In the genomic region with DNA sequence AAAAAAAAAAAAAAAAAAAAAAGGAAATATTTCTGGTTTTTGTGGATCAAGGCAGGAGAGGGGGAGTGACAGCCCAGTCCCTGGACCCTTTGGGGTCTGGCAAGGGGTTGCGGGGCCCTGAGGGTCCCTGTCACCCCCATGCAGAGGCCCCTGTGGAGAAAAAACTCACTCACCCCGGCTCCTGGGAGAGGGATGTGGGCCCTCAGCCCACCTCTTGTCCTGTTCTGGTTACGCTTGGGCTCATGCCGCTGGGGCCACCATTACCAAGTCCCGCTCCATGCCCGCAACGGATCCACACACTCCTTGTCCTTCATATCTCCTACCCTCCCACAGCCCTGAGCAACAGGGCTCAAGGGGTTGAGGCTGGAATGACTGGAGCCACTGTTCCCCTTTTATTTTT, we compare ENCODE assay signal across 12 cellular contexts. TPM values are rescaled to one million over a fixed set of nuclear protein-coding genes. Genes with fewer than 3 reads are reported as not detected.
A peak's percentile ranks its signal among the peaks of the same experiment; 100 is the strongest.
DNase-seq lines count a peak whose midpoint lies in the region; ATAC-seq and TF ChIP-seq lines count a peak whose summit lies in the region.
"Had no signal": no experiment of that assay in that cellular context is flagged by ENCODE, and none has a peak within 500 bp of the region (broad histone marks: within the 10 kb centered on the region; RNA-seq: fewer than 3 reads in every experiment).

No MANE protein-coding gene starts in this region.

- H3K79me1 ChIP-seq in neuronal stem cell (ENCODE audit: low read depth, low read length): no peaks in the 10 kb centered on the region

- TF ChIP-seq POLR2A in body of pancreas (IDR thresholded peaks at IDR 0.05): no peak
- TF ChIP-seq POLR2A in suprapubic skin (IDR thresholded peaks at IDR 0.05): no peak

- intact Hi-C loops in left ventricle myocardium superior (cut with micrococcal nuclease) (no loop called here), left cardiac atrium (cut with DNase I) (loop anchor here (5.0 to 10.0 kb wide), 2 partner anchors 52 to 55 kb away; a partner anchor contains a TSS), body of pancreas (cut with DNase I) (no loop called here)

- TF ChIP-seq CTCF in body of pancreas (IDR thresholded peaks at IDR 0.05) (no peak), suprapubic skin (IDR thresholded peaks at IDR 0.05) (no peak)

- H3K27me3 ChIP-seq in body of pancreas (no peaks in the 10 kb centered on the region), neuronal stem cell (ENCODE audit: control insufficient read depth in 3 of 3, insufficient read depth in 3 of 3, low read depth in 1 of 3, low read length in 3 of 3) (no peaks in the 10 kb centered on the region), suprapubic skin (no peaks in the 10 kb centered on the region)

- no peak overlapping the region for H2AFZ ChIP-seq in neuronal stem cell (ENCODE audit: low read length)

- H3K27ac ChIP-seq in body of pancreas: peak overlapping the region in 3 of 4 donors; percentile 95 to 99 (median 98)
- no peak overlapping the region for H3K27ac ChIP-seq in neuronal stem cell (replicated peaks; ENCODE audit: low read length)
- H3K27ac ChIP-seq in suprapubic skin: no peak overlapping the region

- no peak overlapping the region for H2BK5ac ChIP-seq in neuronal stem cell (ENCODE audit: low read length)

- peak overlapping the region; percentile 60 for H2AK5ac ChIP-seq in neuronal stem cell (ENCODE audit: low read depth, low read length)

- H3K4me1 ChIP-seq in body of pancreas (peaks cover 50% of the 10 kb centered on the region), neuronal stem cell (ENCODE audit: control insufficient read depth in 2 of 2, insufficient read depth in 1 of 2, low read depth in 1 of 2, low read length in 2 of 2) (peaks cover 11 to 14% of the 10 kb centered on the region in 2 donors), suprapubic skin (peaks cover 50% of the 10 kb centered on the region)

- H3K18ac ChIP-seq in neuronal stem cell (ENCODE audit: low read length): no peak overlapping the region

- no peak overlapping the region for H2BK12ac ChIP-seq in neuronal stem cell (ENCODE audit: low read length)

- DNase-seq in left ventricle myocardium superior (peak; percentile 18), left cardiac atrium (no peak), body of pancreas (no peak), neuronal stem cell (ENCODE audit: low spot score) (no peak), AG08395 (ENCODE audit: low spot score) (no peak), suprapubic skin (ENCODE audit: low spot score in 2 of 2) (no peak)
- no peak for DNase-seq in stimulated activated CD4-positive, alpha-beta T cell treated with anti-CD3 and anti-CD28 coated beads, Interleukin-1b, Interleukin-23, amount 100 ng/mL, for 48 hours
- DNase-seq: EL, HCEC 1CT, MV-4-11 had no signal

- H3K9me3 ChIP-seq in body of pancreas: no peaks in the 10 kb centered on the region
- no peaks in the 10 kb centered on the region for H3K9me3 ChIP-seq in neuronal stem cell (replicated peaks in 1 of 2; ENCODE audit: control insufficient read depth in 2 of 2, insufficient read depth in 1 of 2, low read depth in 1 of 2, low read length in 2 of 2)
- H3K9me3 ChIP-seq in suprapubic skin: no peaks in the 10 kb centered on the region

- TF ChIP-seq EP300 in suprapubic skin (IDR thresholded peaks at IDR 0.05): no peak

- no peaks in the 10 kb centered on the region for H3K36me3 ChIP-seq in body of pancreas (replicated peaks in 1 of 2; ENCODE audit: insufficient read depth in 1 of 2, low read depth in 2 of 2)
- H3K36me3 ChIP-seq in neuronal stem cell (replicated peaks in 1 of 2; ENCODE audit: control insufficient read depth in 2 of 2, insufficient read depth in 2 of 2, low read length in 2 of 2): no peaks in the 10 kb centered on the region
- no peaks in the 10 kb centered on the region for H3K36me3 ChIP-seq in suprapubic skin

- no peak overlapping the region for H2BK15ac ChIP-seq in neuronal stem cell (ENCODE audit: low read length)

- no peak overlapping the region for H2BK120ac ChIP-seq in neuronal stem cell (ENCODE audit: low read depth, low read length)

- no peak overlapping the region for H4K91ac ChIP-seq in neuronal stem cell (ENCODE audit: low read depth, low read length, poor library complexity)

- H3K4me3 ChIP-seq in body of pancreas (no peak overlapping the region), neuronal stem cell (ENCODE audit: low read length in 2 of 2) (no peak overlapping the region), suprapubic skin (no peak overlapping the region)

- H3K23ac ChIP-seq in neuronal stem cell (ENCODE audit: low read depth, low read length, poor library complexity): no peak overlapping the region

- no peak overlapping the region for H3K4ac ChIP-seq in neuronal stem cell (ENCODE audit: low read length)

- no peak overlapping the region for H4K8ac ChIP-seq in neuronal stem cell (ENCODE audit: low read depth, low read length)

- H3K4me2 ChIP-seq in neuronal stem cell (ENCODE audit: insufficient read depth, low read length, poor library complexity, severe bottlenecking): no peak overlapping the region

- H3K9ac ChIP-seq in neuronal stem cell (ENCODE audit: low read depth, low read length, poor library complexity): no peak overlapping the region

- no peak for ATAC-seq in left ventricle myocardium superior
- no peak for ATAC-seq in left cardiac atrium
- ATAC-seq in body of pancreas: no peak
- no peak for ATAC-seq in HG03097 (IDR thresholded peaks at IDR 0.05; ENCODE audit: low FRiP score, unreplicated experiment)

- no peak overlapping the region for H3K14ac ChIP-seq in neuronal stem cell (ENCODE audit: low read length)

- 91 to 96% methylated on average over 7 of the region's 7 CpGs for WGBS in body of pancreas, 2 donors
- WGBS in neuronal stem cell (ENCODE audit: extremely low coverage in 2 of 2, insufficient read length in 2 of 2, insufficient replicate concordance in 1 of 2), 2 donors: no CpG with 5 or more reads among the region's 7 CpGs
- WGBS in suprapubic skin: 93% methylated on average over 7 of the region's 7 CpGs

RNA-seq across cellular contexts. Expression of a gene that starts 1.0 kb away (rescaled TPM):
- 0.22 TPM for total RNA-seq in left ventricle myocardium superior
- under 1 TPM; 0.18 to 0.31 TPM for total RNA-seq in left cardiac atrium
- 10 to 100 TPM; 21.0 to 65.3 TPM for total RNA-seq in body of pancreas
- 0.32 TPM for polyA plus RNA-seq in neuronal stem cell (2013, experiment 1 of 2)
- polyA plus RNA-seq in neuronal stem cell (2013, experiment 2 of 2): 0.28 TPM
- total RNA-seq in suprapubic skin: 100 to 1,000 TPM in 3 of 4 donors, 10 to 100 TPM in 1; 55.0 to 234 (median 112) TPM
- total RNA-seq: RPMI7951 had no signal

RNA-seq across cellular contexts. Expression of a gene that starts 12.8 kb away (rescaled TPM):
- total RNA-seq in left ventricle myocardium superior (11.8 TPM), left cardiac atrium (10 to 100 TPM; 14.3 to 15.0 TPM), body of pancreas (10 to 100 TPM; 34.0 to 39.6 TPM), suprapubic skin (10 to 100 TPM; 35.7 to 79.0 (median 62.0) TPM)
- polyA plus RNA-seq in neuronal stem cell (2013, experiment 1 of 2): 16.9 TPM
- 15.7 TPM for polyA plus RNA-seq in neuronal stem cell (2013, experiment 2 of 2)

RNA-seq across cellular contexts. Expression of a gene that starts 26.5 kb away (rescaled TPM):
- total RNA-seq in left ventricle myocardium superior: 47.2 TPM
- 10 to 100 TPM; 43.6 to 73.1 TPM for total RNA-seq in left cardiac atrium
- 10 to 100 TPM; 25.7 to 52.7 TPM for total RNA-seq in body of pancreas
- polyA plus RNA-seq in neuronal stem cell (2013, experiment 1 of 2): 4.4 TPM
- 4.1 TPM for polyA plus RNA-seq in neuronal stem cell (2013, experiment 2 of 2)
- total RNA-seq in suprapubic skin: 10 to 100 TPM; 29.3 to 65.0 (median 36.2) TPM

RNA-seq across cellular contexts. Expression of a gene that starts 52.8 kb away (rescaled TPM):
- 32.0 TPM for total RNA-seq in left ventricle myocardium superior
- total RNA-seq in left cardiac atrium: 10 to 100 TPM; 26.9 to 42.4 TPM
- 10 to 100 TPM; 66.3 to 72.9 TPM for total RNA-seq in body of pancreas
- 25.3 TPM for polyA plus RNA-seq in neuronal stem cell (2013, experiment 1 of 2)
- polyA plus RNA-seq in neuronal stem cell (2013, experiment 2 of 2): 24.4 TPM
- 10 to 100 TPM; 45.7 to 96.5 (median 75.8) TPM for total RNA-seq in suprapubic skin

Comparison
In these comparisons a context has a peak if more than half of its experiments do, and no peak if none do; other contexts are left out.
1. intact Hi-C loops: an anchor here in left cardiac atrium (5.0 to 10.0 kb wide); none called in left ventricle myocardium superior and body of pancreas.
2. H3K27ac ChIP-seq: peak in body of pancreas (3 of 4); none in neuronal stem cell (single experiment) and suprapubic skin (single experiment).
3. RNA of a gene that starts 1.0 kb away (total RNA-seq): 55.0 to 234 TPM in suprapubic skin and 21.0 to 65.3 TPM in body of pancreas; 0.18 to 0.31 TPM in left cardiac atrium and 0.22 TPM in left ventricle myocardium superior (single experiment); every median in the first group is over 10 times any median in the second.